ENCODE assay signal across 5 cellular contexts in genomic region chr17:76080207-76080933, GRCh38. TPM values are rescaled to one million over a fixed set of nuclear protein-coding genes. Genes with fewer than 3 reads are reported as not detected.
DNase-seq lines count a peak whose midpoint lies in the region; ATAC-seq, FAIRE-seq and TF ChIP-seq lines count a peak whose summit lies in the region.

No MANE protein-coding gene starts in this region.

- CTCF ChIA-PET in naive thymus-derived CD4-positive, alpha-beta T cell (lab: Charles Lee), result interaction anchor here (0.7 to 1.9 kb wide), 3 partner anchors 9 to 67 kb away, joined by 3 to 8 read pairs (median 3); no protein-coding TSS in a partner anchor

- peaks cover 2 to 7% of the 10 kb centered on the region in 2 donors for H3K27me3 ChIP-seq in naive thymus-derived CD4-positive, alpha-beta T cell (ENCODE audit: control insufficient read depth in 2 of 2, insufficient read depth in 2 of 2, low read length in 2 of 2)

- TF ChIP-seq POLR2A in H54 (IDR thresholded peaks at IDR 0.05; ENCODE audit: low read depth, low read length), result 0 out of 2 replicates have a peak, but pooled peaks have one; percentile 7

- peak overlapping the region; percentile 51 for H3K4me3 ChIP-seq in SK-N-MC
- no peak overlapping the region for H3K4me3 ChIP-seq in naive thymus-derived CD4-positive, alpha-beta T cell (ENCODE audit: low read length)

- H3K4me3 Mint-ChIP-seq in naive thymus-derived CD4-positive, alpha-beta T cell, result peak overlapping the region in 3 of 10 donors; percentile 33 to 51 (median 38)

- FAIRE-seq in H54 (lab: Jason Lieb, UNC), result no peak

- no peak overlapping the region for H3K9ac ChIP-seq in SK-N-MC (ENCODE audit: insufficient read length)

- peaks cover 0 to 6% (median 4%) of the 10 kb centered on the region in 5 donors for H3K36me3 Mint-ChIP-seq in naive thymus-derived CD4-positive, alpha-beta T cell

- H3K4me1 Mint-ChIP-seq in naive thymus-derived CD4-positive, alpha-beta T cell, result peaks cover 23 to 49% (median 36%) of the 10 kb centered on the region in 7 donors

- POLR2A ChIA-PET in naive thymus-derived CD4-positive, alpha-beta T cell (lab: Charles Lee), result interaction anchor here (0.6 to 1.4 kb wide), 11 partner anchors 8 to 208 kb away, joined by 3 to 6 read pairs (median 4); partner anchors contain the start of gene EXOC7

- DNase-seq in H54 (ENCODE audit: insufficient read length, low spot score), result no peak
- no peak for DNase-seq in SK-N-MC (ENCODE audit: low read depth, low spot score)
- peak in 2 of 9 donors; percentile 22 to 25 for DNase-seq in naive thymus-derived CD4-positive, alpha-beta T cell
- no peak for DNase-seq in NCI-H1048 (lab: John Stamatoyannopoulos, UW)
- no peak for DNase-seq in NCI-H510A treated with DMSO at 0.1 percent for 48 hours (lab: John Stamatoyannopoulos, UW)

- peak overlapping the region in 8 of 9 donors; percentile 15 to 90 (median 76) for H3K27ac Mint-ChIP-seq in naive thymus-derived CD4-positive, alpha-beta T cell

- ATAC-seq in naive thymus-derived CD4-positive, alpha-beta T cell, result no peak

- peaks cover 10 to 44% (median 17%) of the 10 kb centered on the region in 5 donors for H3K27me3 Mint-ChIP-seq in naive thymus-derived CD4-positive, alpha-beta T cell

- H3K9me3 Mint-ChIP-seq in naive thymus-derived CD4-positive, alpha-beta T cell, result no peaks in the 10 kb centered on the region

- peaks cover 13% of the 10 kb centered on the region; the same call in 1 of the 2 replicates for H3K36me3 ChIP-seq in SK-N-MC (ENCODE audit: insufficient read depth, low read length)
- H3K36me3 ChIP-seq in naive thymus-derived CD4-positive, alpha-beta T cell (ENCODE audit: control insufficient read depth in 2 of 3, insufficient read depth in 3 of 3, low read length in 3 of 3), result peaks cover 0 to 29% (median 3%) of the 10 kb centered on the region in 3 experiments

- peaks cover 5 to 34% of the 10 kb centered on the region in 2 donors for H3K4me1 ChIP-seq in naive thymus-derived CD4-positive, alpha-beta T cell (ENCODE audit: control insufficient read depth in 2 of 2, insufficient read depth in 2 of 2, low read length in 2 of 2)

- intact Hi-C loops in naive thymus-derived CD4-positive, alpha-beta T cell (cut with micrococcal nuclease), result no loop called here

- H3K9me3 ChIP-seq in SK-N-MC (ENCODE audit: low read depth, low read length), result no peaks in the 10 kb centered on the region
- H3K9me3 ChIP-seq in naive thymus-derived CD4-positive, alpha-beta T cell (ENCODE audit: control insufficient read depth in 2 of 3, low read length in 3 of 3), result no peaks in the 10 kb centered on the region

- H3K27ac ChIP-seq in SK-N-MC, result no peak overlapping the region
- H3K27ac ChIP-seq in naive thymus-derived CD4-positive, alpha-beta T cell (ENCODE audit: low read depth, low read length), result peak overlapping the region; percentile 41

RNA-seq across cellular contexts. Expression of gene ZACN, which starts 1.4 kb away (rescaled TPM):
- 1 to 10 TPM in 1 of 5 experiments, under 1 TPM in 3, not detected in 1; 0.24 to 1.1 (median 0.28) TPM for total RNA-seq in naive thymus-derived CD4-positive, alpha-beta T cell
- 1 to 10 TPM; 2.3 to 4.6 TPM for polyA plus RNA-seq in naive thymus-derived CD4-positive, alpha-beta T cell

RNA-seq across cellular contexts. Expression of gene GALR2, which starts 5.8 kb away (rescaled TPM):
- total RNA-seq in naive thymus-derived CD4-positive, alpha-beta T cell, result 1 to 10 TPM in 2 of 5 experiments, not detected in 3; 1.0 to 1.2 TPM
- under 1 TPM in 1 of 2 donors, not detected in 1; 0.13 TPM for polyA plus RNA-seq in naive thymus-derived CD4-positive, alpha-beta T cell

RNA-seq across cellular contexts. Expression of gene SRP68, which starts 8.1 kb away (rescaled TPM):
- 100 to 1,000 TPM in 1 of 5 experiments, 10 to 100 TPM in 4; 70.8 to 105 (median 91.9) TPM for total RNA-seq in naive thymus-derived CD4-positive, alpha-beta T cell
- polyA plus RNA-seq in naive thymus-derived CD4-positive, alpha-beta T cell, result 10 to 100 TPM; 69.6 to 94.0 TPM

RNA-seq across cellular contexts. Expression of gene EXOC7, which starts 23.2 kb away (rescaled TPM):
- total RNA-seq in naive thymus-derived CD4-positive, alpha-beta T cell, result 100 to 1,000 TPM; 112 to 204 (median 160) TPM
- polyA plus RNA-seq in naive thymus-derived CD4-positive, alpha-beta T cell, result 10 to 100 TPM; 46.6 to 73.3 TPM

RNA-seq across cellular contexts. Expression of gene EVPL, which starts 53.3 kb away (rescaled TPM):
- total RNA-seq in naive thymus-derived CD4-positive, alpha-beta T cell, result 1 to 10 TPM in 2 of 5 experiments, under 1 TPM in 3; 0.07 to 2.7 (median 0.39) TPM
- polyA plus RNA-seq in naive thymus-derived CD4-positive, alpha-beta T cell, result under 1 TPM in 1 of 2 donors, not detected in 1; 0.08 TPM
